In genomic region chr2:232549655-232550350, GRCh38 we compare ENCODE assay signal across 8 cellular contexts. TPM values are rescaled to one million over a fixed set of nuclear protein-coding genes. Genes with fewer than 3 reads are reported as not detected.
DNase-seq lines count a peak whose midpoint lies in the region; ATAC-seq and TF ChIP-seq lines count a peak whose summit lies in the region.

No MANE protein-coding gene starts in this region.

- no peak for DNase-seq in HAP-1 (ENCODE audit: low spot score in 2 of 2)
- DNase-seq in RKO (ENCODE audit: low spot score) = peak; percentile 35
- no peak for DNase-seq in psoas muscle
- DNase-seq in amniotic stem cell (lab: John Stamatoyannopoulos, UW) = no peak
- no peak for DNase-seq in GF-D8 (lab: John Stamatoyannopoulos, UW)

- H3K4me1 ChIP-seq in HAP-1 = peaks cover 11% of the 10 kb centered on the region
- H3K4me1 ChIP-seq in esophagus (ENCODE audit: control insufficient read depth in 2 of 2, insufficient read depth in 2 of 2, low read length in 1 of 2) = peaks cover 0 to 5% of the 10 kb centered on the region in 2 donors
- H3K4me1 ChIP-seq in psoas muscle = peaks cover 32% of the 10 kb centered on the region

- H3K27ac ChIP-seq in esophagus (ENCODE audit: low read depth in 2 of 2, low read length in 1 of 2) = peak overlapping the region; percentile 96 to 97
- peak overlapping the region; percentile 99 for H3K27ac ChIP-seq in psoas muscle

- H3K27me3 ChIP-seq in HAP-1 (ENCODE audit: low read depth) (no peaks in the 10 kb centered on the region), esophagus (ENCODE audit: control insufficient read depth in 1 of 2, insufficient read depth in 2 of 2, low read length in 2 of 2) (no peaks in the 10 kb centered on the region), psoas muscle (ENCODE audit: insufficient read depth in 3 of 3, low read length in 2 of 3) (no peaks in the 10 kb centered on the region)

- in situ Hi-C loops in HAP-1 (cut with MboI; ENCODE audit: low sequenced_read_pairs) = no loop called here

- H3K36me3 ChIP-seq in HAP-1 (replicated peaks) (peaks cover 28% of the 10 kb centered on the region), esophagus (ENCODE audit: control insufficient read depth in 2 of 2, insufficient read depth in 2 of 2, low read length in 1 of 2) (peaks cover 2 to 5% of the 10 kb centered on the region in 2 donors), psoas muscle (ENCODE audit: insufficient read depth in 1 of 2, low read depth in 1 of 2) (peaks cover 6 to 32% of the 10 kb centered on the region in 2 donors)

- H3K4me3 ChIP-seq in HAP-1 (peak overlapping the region; percentile 93), esophagus (ENCODE audit: low read depth in 1 of 2, low read length in 2 of 2) (peak overlapping the region; percentile 79 to 82), psoas muscle (peak overlapping the region; percentile 97)

- TF ChIP-seq CTCF in psoas muscle (IDR thresholded peaks at IDR 0.05) = no peak

- ATAC-seq in psoas muscle = no peak
- ATAC-seq in HG03196 (IDR thresholded peaks at IDR 0.05; ENCODE audit: unreplicated experiment) = no peak
- no peak for ATAC-seq in GM19452 (IDR thresholded peaks at IDR 0.05; ENCODE audit: unreplicated experiment)

- 35 to 37% methylated on average over 20 of the region's 20 CpGs for WGBS in esophagus, 2 donors
- WGBS in psoas muscle, 3 donors = 36 to 41% (median 40%) methylated on average over 20 of the region's 20 CpGs

- intact Hi-C loops in psoas muscle (cut with DNase I) = loop anchor here in 1 of 2 donors (2.0 kb wide), 2 partner anchors 23 to 25 kb away; partner anchors contain the start of gene CHRND

- H3K9me3 ChIP-seq in HAP-1 (peaks cover 3% of the 10 kb centered on the region; the same call in 1 of the 2 replicates), esophagus (ENCODE audit: control insufficient read depth in 2 of 2, insufficient read depth in 1 of 2, low read depth in 1 of 2, low read length in 1 of 2) (no peaks in the 10 kb centered on the region), psoas muscle (no peaks in the 10 kb centered on the region)

RNA-seq across cellular contexts. Expression of gene TIGD1, which starts 0.6 kb away (rescaled TPM):
- polyA plus RNA-seq in esophagus = 1 to 10 TPM; 1.8 to 4.4 TPM
- 1 to 10 TPM; 2.3 to 4.9 (median 3.7) TPM for total RNA-seq in psoas muscle
- polyA plus RNA-seq in psoas muscle = 1 to 10 TPM; 2.6 to 6.8 (median 6.4) TPM

RNA-seq across cellular contexts. Expression of gene EIF4E2, which starts 0.7 kb away (rescaled TPM):
- polyA plus RNA-seq in esophagus (10 to 100 TPM; 45.9 to 56.7 TPM), psoas muscle (10 to 100 TPM; 39.6 to 85.2 (median 67.4) TPM)
- 100 to 1,000 TPM in 1 of 4 donors, 10 to 100 TPM in 3; 76.1 to 136 (median 88.4) TPM for total RNA-seq in psoas muscle

RNA-seq across cellular contexts. Expression of gene CHRNG, which starts 10.3 kb away (rescaled TPM):
- not detected for polyA plus RNA-seq in esophagus
- 10 to 100 TPM in 2 of 4 donors, 1 to 10 TPM in 2; 2.9 to 94.1 (median 17.2) TPM for total RNA-seq in psoas muscle
- 1 to 10 TPM in 2 of 3 donors, under 1 TPM in 1; 0.68 to 7.3 (median 1.5) TPM for polyA plus RNA-seq in psoas muscle

RNA-seq across cellular contexts. Expression of gene CHRND, which starts 23.8 kb away (rescaled TPM):
- polyA plus RNA-seq in esophagus (not detected), psoas muscle (10 to 100 TPM in 2 of 3 donors, 1 to 10 TPM in 1; 6.5 to 13.5 (median 12.5) TPM)
- 100 to 1,000 TPM in 2 of 4 donors, 10 to 100 TPM in 2; 58.8 to 300 (median 97.7) TPM for total RNA-seq in psoas muscle

RNA-seq across cellular contexts. Expression of gene PRSS56, which starts 29.6 kb away (rescaled TPM):
- polyA plus RNA-seq in esophagus = not detected
- total RNA-seq in psoas muscle = 1 to 10 TPM; 2.0 to 5.0 (median 2.9) TPM
- 1 to 10 TPM in 2 of 3 donors, under 1 TPM in 1; 0.82 to 3.2 (median 1.8) TPM for polyA plus RNA-seq in psoas muscle
